In the genomic region with DNA sequence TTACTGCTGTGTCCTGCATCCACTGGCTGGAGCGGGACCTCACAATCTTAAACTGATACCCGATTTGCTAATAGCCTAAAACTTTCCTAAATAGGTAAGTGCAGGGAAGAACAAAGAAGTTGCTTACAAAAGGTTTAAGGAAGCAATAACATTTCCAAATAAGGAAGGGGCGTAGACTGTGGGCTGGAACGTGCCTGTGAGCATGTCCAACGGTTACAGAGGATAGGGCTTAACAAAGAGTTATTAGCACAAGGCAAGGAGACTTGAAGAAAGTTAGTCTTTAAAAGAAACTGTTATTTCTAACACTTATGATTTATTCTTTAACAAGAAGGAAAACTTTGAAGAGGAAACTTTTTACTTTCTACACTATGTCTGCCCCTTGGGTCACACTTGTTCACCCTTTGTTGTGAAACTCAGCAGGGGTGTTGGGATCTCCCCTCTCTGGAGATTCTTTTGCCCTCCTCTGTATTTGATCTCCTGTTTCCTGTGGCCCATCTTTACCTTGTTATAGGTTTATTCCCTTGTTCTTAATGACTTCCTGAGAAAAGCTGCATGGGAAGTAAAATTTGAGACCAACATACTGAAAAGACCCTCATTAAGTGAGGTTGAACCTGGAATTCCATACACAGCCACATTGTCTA, we compare ENCODE assay signal across 1 cellular context.
A peak's percentile ranks its signal among the peaks of the same experiment; 100 is the strongest.
TF ChIP-seq lines count a peak whose summit lies in the region.

No MANE protein-coding gene starts in this region.

TF ChIP-seq in H1, 55 proteins besides CTCF, POLR2A, EP300 and RAD21:
- TF ChIP-seq CTBP2 (IDR thresholded peaks at IDR 0.05; ENCODE audit: borderline replicate concordance, insufficient read depth, insufficient read length, low read length) (no peak), SRF (IDR thresholded peaks at IDR 0.05; ENCODE audit: low read depth, low read length) (peak; percentile 47; the same call in 1 of the 2 replicates), SP1 (IDR thresholded peaks at IDR 0.05; ENCODE audit: low read depth, low read length) (no peak), TBP (IDR thresholded peaks at IDR 0.05; ENCODE audit: low read depth, low read length) (no peak), HDAC6 (IDR thresholded peaks at IDR 0.05; ENCODE audit: low read depth, low read length) (no peak), NRF1 (IDR thresholded peaks at IDR 0.05; ENCODE audit: low read depth, low read length) (no peak)
- TF ChIP-seq, protein P1, sequence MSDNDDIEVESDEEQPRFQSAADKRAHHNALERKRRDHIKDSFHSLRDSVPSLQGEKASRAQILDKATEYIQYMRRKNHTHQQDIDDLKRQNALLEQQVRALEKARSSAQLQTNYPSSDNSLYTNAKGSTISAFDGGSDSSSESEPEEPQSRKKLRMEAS (IDR thresholded peaks at IDR 0.05), result no peak
